Comparison of ENCODE assay signal across 22 cellular contexts in genomic region chr4:118824141-118824540, GRCh38.
"Had no signal": no experiment of that assay in that cellular context is flagged by ENCODE, and none has a peak within 500 bp of the region (broad histone marks: within the 10 kb centered on the region; RNA-seq: fewer than 3 reads in every experiment).

No MANE protein-coding gene starts in this region.

- H3K9me3 ChIP-seq: colonic mucosa, esophagus squamous epithelium, gastrocnemius medialis, neutrophil, transverse colon had no signal

- ATAC-seq: gastrocnemius medialis; right cardiac atrium; stimulated activated naive B cell treated with anti-CD40 and anti-IgM and Interleukin-4, amounts not matched to agents 10 μg/mL and 1 μg/mL and 100 μg/mL, for 72 hours had no signal

- H3K4me3 Mint-ChIP-seq: activated CD4-positive, alpha-beta memory T cell treated with anti-CD3 and anti-CD28 coated beads for 36 hours; activated naive CD4-positive, alpha-beta T cell treated with anti-CD3 and anti-CD28 coated beads, Interleukin-2, amount 50 U/mL, for 24 hours; brain; memory B cell; nephron; stimulated activated naive B cell treated with anti-CD40 and anti-IgM and Interleukin-4, amounts not matched to agents 10 μg/mL and 1 μg/mL and 100 μg/mL, for 72 hours had no signal

- H3K36me3 ChIP-seq: colonic mucosa had no signal

- DNase-seq: activated CD4-positive, alpha-beta memory T cell treated with anti-CD3 and anti-CD28 coated beads for 36 hours; activated CD4-positive, alpha-beta T cell treated with anti-CD3 and anti-CD28 coated beads for 48 hours; activated CD4-positive, CD25-positive, alpha-beta regulatory T cell; activated gamma-delta T cell treated with Interleukin-2 at 50 U/mL for 16 hours; anterior cingulate cortex; esophagus squamous epithelium; gastrocnemius medialis; hippocampal formation; left ventricle myocardium superior; right cardiac atrium; stimulated activated CD4-positive, alpha-beta T cell treated with anti-CD3 and anti-CD28 coated beads, Interleukin-2, amount 100 ng/mL, for 24 hours; stimulated activated naive B cell treated with anti-CD40 and anti-IgM and Interleukin-4, amounts not matched to agents 10 μg/mL and 1 μg/mL and 100 μg/mL, for 72 hours; T-helper 1 cell; T1000 had no signal

- H3K27me3 Mint-ChIP-seq: activated CD4-positive, alpha-beta memory T cell treated with anti-CD3 and anti-CD28 coated beads for 36 hours; activated naive CD4-positive, alpha-beta T cell treated with anti-CD3 and anti-CD28 coated beads, Interleukin-2, amount 50 U/mL, for 24 hours; memory B cell; stimulated activated naive B cell treated with anti-CD40 and anti-IgM and Interleukin-4, amounts not matched to agents 10 μg/mL and 1 μg/mL and 100 μg/mL, for 72 hours had no signal

- H3K27ac ChIP-seq: colonic mucosa, esophagus squamous epithelium, gastrocnemius medialis, neutrophil, parathyroid adenoma had no signal

- H3K27me3 ChIP-seq: colonic mucosa, gastrocnemius medialis, neutrophil, transverse colon had no signal

- H3K4me3 ChIP-seq: colonic mucosa, esophagus squamous epithelium, gastrocnemius medialis, transverse colon had no signal

- H3K9ac ChIP-seq: parathyroid adenoma had no signal

- H3K9me3 Mint-ChIP-seq: activated CD4-positive, alpha-beta memory T cell treated with anti-CD3 and anti-CD28 coated beads for 36 hours; activated naive CD4-positive, alpha-beta T cell treated with anti-CD3 and anti-CD28 coated beads, Interleukin-2, amount 50 U/mL, for 24 hours; brain; memory B cell; nephron; stimulated activated naive B cell treated with anti-CD40 and anti-IgM and Interleukin-4, amounts not matched to agents 10 μg/mL and 1 μg/mL and 100 μg/mL, for 72 hours had no signal

- H2AFZ ChIP-seq: parathyroid adenoma had no signal

- H3K27ac Mint-ChIP-seq: activated CD4-positive, alpha-beta memory T cell treated with anti-CD3 and anti-CD28 coated beads for 36 hours; activated naive CD4-positive, alpha-beta T cell treated with anti-CD3 and anti-CD28 coated beads, Interleukin-2, amount 50 U/mL, for 24 hours; memory B cell; stimulated activated naive B cell treated with anti-CD40 and anti-IgM and Interleukin-4, amounts not matched to agents 10 μg/mL and 1 μg/mL and 100 μg/mL, for 72 hours had no signal

- H3K4me1 ChIP-seq: colonic mucosa, parathyroid adenoma had no signal
